ENCODE assay signal across 1 cellular context in the genomic region with DNA sequence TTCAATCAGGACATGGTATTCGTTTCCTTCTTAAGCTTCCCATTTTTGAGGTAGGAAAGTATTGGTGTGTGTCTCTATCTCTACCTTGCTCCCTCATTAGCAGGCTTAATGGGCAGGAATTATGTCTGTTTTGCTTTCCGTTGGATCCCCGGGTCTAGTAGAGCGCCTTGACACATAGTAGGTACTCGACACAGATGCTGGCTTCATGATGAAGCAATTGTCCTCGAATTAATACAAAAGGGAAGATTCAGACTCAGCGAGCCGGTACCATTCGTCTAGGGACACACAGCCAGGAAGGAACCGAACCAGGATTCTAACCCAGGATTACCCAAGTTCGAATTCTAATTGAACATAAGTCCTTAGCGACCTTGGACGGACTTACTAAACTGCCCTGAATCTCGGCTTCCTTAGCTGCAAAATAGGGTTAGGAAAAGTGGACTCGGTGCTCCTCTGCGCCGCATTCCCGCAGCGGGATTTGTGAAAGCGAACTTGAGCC.
TF ChIP-seq lines count a peak whose summit lies in the region.

No MANE protein-coding gene starts in this region.

TF ChIP-seq in H1, 55 proteins besides CTCF, POLR2A, EP300 and RAD21:
- TF ChIP-seq, protein P1, sequence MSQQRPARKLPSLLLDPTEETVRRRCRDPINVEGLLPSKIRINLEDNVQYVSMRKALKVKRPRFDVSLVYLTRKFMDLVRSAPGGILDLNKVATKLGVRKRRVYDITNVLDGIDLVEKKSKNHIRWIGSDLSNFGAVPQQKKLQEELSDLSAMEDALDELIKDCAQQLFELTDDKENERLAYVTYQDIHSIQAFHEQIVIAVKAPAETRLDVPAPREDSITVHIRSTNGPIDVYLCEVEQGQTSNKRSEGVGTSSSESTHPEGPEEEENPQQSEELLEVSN (IDR thresholded peaks at IDR 0.05): no peak
- no peak for TF ChIP-seq SIX5 (IDR thresholded peaks at IDR 0.05; ENCODE audit: low read depth, low read length)
- TF ChIP-seq TAF7 (optimal IDR thresholded peaks at IDR 0.05; ENCODE audit: borderline replicate concordance, low read depth, low read length): peak; percentile 12
- TF ChIP-seq, protein P2, sequence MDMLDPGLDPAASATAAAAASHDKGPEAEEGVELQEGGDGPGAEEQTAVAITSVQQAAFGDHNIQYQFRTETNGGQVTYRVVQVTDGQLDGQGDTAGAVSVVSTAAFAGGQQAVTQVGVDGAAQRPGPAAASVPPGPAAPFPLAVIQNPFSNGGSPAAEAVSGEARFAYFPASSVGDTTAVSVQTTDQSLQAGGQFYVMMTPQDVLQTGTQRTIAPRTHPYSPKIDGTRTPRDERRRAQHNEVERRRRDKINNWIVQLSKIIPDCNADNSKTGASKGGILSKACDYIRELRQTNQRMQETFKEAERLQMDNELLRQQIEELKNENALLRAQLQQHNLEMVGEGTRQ (IDR thresholded peaks at IDR 0.05; ENCODE audit: low read length): no peak
- no peak for TF ChIP-seq SIRT6 (IDR thresholded peaks at IDR 0.05; ENCODE audit: low read length)
- TF ChIP-seq CTBP2 (IDR thresholded peaks at IDR 0.05; ENCODE audit: borderline replicate concordance, insufficient read depth, insufficient read length, low read length): no peak
- no peak for TF ChIP-seq MAFK (IDR thresholded peaks at IDR 0.05; ENCODE audit: low read depth, low read length)
- 0 out of 2 replicates have a peak, but pooled peaks have one; percentile 19 for TF ChIP-seq CHD1 (IDR thresholded peaks at IDR 0.05; ENCODE audit: low read depth, low read length)
- TF ChIP-seq ASH2L (IDR thresholded peaks at IDR 0.05; ENCODE audit: low read length): no peak
- TF ChIP-seq NRF1 (IDR thresholded peaks at IDR 0.05; ENCODE audit: low read depth, low read length): no peak
- no peak for TF ChIP-seq CREB1 (IDR thresholded peaks at IDR 0.05)
- TF ChIP-seq RNF2 (IDR thresholded peaks at IDR 0.05; ENCODE audit: borderline replicate concordance, low read depth, low read length, missing control alignments, poor library complexity, severe bottlenecking): no peak
- TF ChIP-seq POLR2AphosphoS5 (IDR thresholded peaks at IDR 0.05; ENCODE audit: low read depth, low read length): peak; percentile 77; the same call in 1 of the 2 replicates
- TF ChIP-seq TAF1 (IDR thresholded peaks at IDR 0.05; ENCODE audit: low read depth, low read length): peak; percentile 78; the same call in 1 of the 2 replicates
- TF ChIP-seq ZNF274 (IDR thresholded peaks at IDR 0.05; ENCODE audit: borderline replicate concordance, extremely low read depth, low read length): no peak
- TF ChIP-seq, protein P3, sequence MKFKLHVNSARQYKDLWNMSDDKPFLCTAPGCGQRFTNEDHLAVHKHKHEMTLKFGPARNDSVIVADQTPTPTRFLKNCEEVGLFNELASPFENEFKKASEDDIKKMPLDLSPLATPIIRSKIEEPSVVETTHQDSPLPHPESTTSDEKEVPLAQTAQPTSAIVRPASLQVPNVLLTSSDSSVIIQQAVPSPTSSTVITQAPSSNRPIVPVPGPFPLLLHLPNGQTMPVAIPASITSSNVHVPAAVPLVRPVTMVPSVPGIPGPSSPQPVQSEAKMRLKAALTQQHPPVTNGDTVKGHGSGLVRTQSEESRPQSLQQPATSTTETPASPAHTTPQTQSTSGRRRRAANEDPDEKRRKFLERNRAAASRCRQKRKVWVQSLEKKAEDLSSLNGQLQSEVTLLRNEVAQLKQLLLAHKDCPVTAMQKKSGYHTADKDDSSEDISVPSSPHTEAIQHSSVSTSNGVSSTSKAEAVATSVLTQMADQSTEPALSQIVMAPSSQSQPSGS (IDR thresholded peaks at IDR 0.05; ENCODE audit: low read length): no peak
- no peak for TF ChIP-seq KDM4A (IDR thresholded peaks at IDR 0.05; ENCODE audit: low read depth, low read length, severe bottlenecking)
- 0 out of 2 replicates have a peak, but pooled peaks have one; percentile 19 for TF ChIP-seq TEAD4 (IDR thresholded peaks at IDR 0.05; ENCODE audit: low read depth, low read length)
- TF ChIP-seq TBP (IDR thresholded peaks at IDR 0.05; ENCODE audit: low read depth, low read length): no peak; the same call in 1 of the 2 replicates
- no peak for TF ChIP-seq POU5F1 (IDR thresholded peaks at IDR 0.05; ENCODE audit: low read depth, low read length)
- TF ChIP-seq FOSL1 (IDR thresholded peaks at IDR 0.05; ENCODE audit: insufficient read depth, low read depth, low read length): no peak
- no peak for TF ChIP-seq TCF12 (IDR thresholded peaks at IDR 0.05; ENCODE audit: low read depth, low read length)
- TF ChIP-seq CEBPB (IDR thresholded peaks at IDR 0.05; ENCODE audit: low read depth, low read length): 0 out of 2 replicates have a peak, but pooled peaks have one; percentile 4
- no peak for TF ChIP-seq CHD2 (IDR thresholded peaks at IDR 0.05; ENCODE audit: low read length)
- TF ChIP-seq, protein P4, sequence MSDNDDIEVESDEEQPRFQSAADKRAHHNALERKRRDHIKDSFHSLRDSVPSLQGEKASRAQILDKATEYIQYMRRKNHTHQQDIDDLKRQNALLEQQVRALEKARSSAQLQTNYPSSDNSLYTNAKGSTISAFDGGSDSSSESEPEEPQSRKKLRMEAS (IDR thresholded peaks at IDR 0.05): no peak
- TF ChIP-seq GTF2F1 (IDR thresholded peaks at IDR 0.05; ENCODE audit: borderline replicate concordance, low read depth, low read length): no peak
- TF ChIP-seq SP2 (IDR thresholded peaks at IDR 0.05; ENCODE audit: low read length): no peak
- TF ChIP-seq HDAC6 (IDR thresholded peaks at IDR 0.05; ENCODE audit: low read depth, low read length): no peak
- no peak for TF ChIP-seq HDAC2 (IDR thresholded peaks at IDR 0.05; ENCODE audit: borderline replicate concordance in 1 of 2, low read depth in 2 of 2, low read length in 2 of 2)
TF ChIP-seq in H1: peak in this region for 6.
